In the genomic region with DNA sequence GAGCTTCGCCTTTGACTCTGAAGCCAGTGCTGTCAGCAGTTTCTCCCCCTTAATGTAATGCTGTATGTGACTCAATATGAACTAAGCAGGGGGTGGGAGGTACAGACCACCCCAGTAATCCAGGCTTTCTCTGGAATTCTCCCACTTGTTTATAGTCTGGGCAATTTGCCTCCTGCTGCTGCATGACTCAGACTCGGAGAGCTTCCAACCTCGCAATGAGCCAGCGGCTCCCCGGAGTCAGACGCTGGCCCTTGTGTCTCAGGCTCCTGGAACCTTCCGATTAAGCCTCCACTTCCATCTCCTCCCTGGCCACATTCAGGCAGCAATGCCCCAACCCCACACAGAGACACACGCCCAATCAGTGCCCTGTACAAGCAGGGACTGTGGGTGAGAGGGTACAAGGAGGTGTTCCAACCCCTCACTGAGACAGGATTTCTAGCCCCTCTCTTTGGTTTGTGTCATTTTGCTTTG, we compare ENCODE assay signal across 8 cellular contexts.
A peak's percentile ranks its signal among the peaks of the same experiment; 100 is the strongest.
DNase-seq lines count a peak whose midpoint lies in the region; ATAC-seq and TF ChIP-seq lines count a peak whose summit lies in the region.

No MANE protein-coding gene starts in this region.

- peak; percentile 43 for TF ChIP-seq RAD21 in HCT116 (IDR thresholded peaks at IDR 0.05; ENCODE audit: low read depth)

- H3K4me2 ChIP-seq in HCT116 (ENCODE audit: low read length) = peak overlapping the region; percentile 80
- peak overlapping the region; percentile 37 for H3K4me2 ChIP-seq in hepatocyte
- H3K4me2 ChIP-seq in skeletal muscle satellite cell (ENCODE audit: low read length) = peak overlapping the region; percentile 77

- peak overlapping the region; percentile 64 for H3K9ac ChIP-seq in HCT116 (ENCODE audit: low read length)
- H3K9ac ChIP-seq in skeletal muscle satellite cell (ENCODE audit: low read depth, low read length) = peak overlapping the region; percentile 89

- intact Hi-C loops in HCT116 (cut with micrococcal nuclease) = loop anchor here (2.0 kb wide), 1 partner anchor 33 kb away; no protein-coding TSS in a partner anchor

- TF ChIP-seq CTCF in HCT116 (IDR thresholded peaks at IDR 0.05 in 2 of 3, conservative IDR thresholded peaks at IDR 0.05 in 1 of 3; ENCODE audit: borderline replicate concordance in 1 of 3, insufficient read depth in 1 of 3, low read depth in 2 of 3, low read length in 2 of 3) = no peak
- no peak for TF ChIP-seq CTCF in hepatocyte (IDR thresholded peaks at IDR 0.05; ENCODE audit: poor library complexity)

- H3K4me3 ChIP-seq in HCT116 (replicated peaks in 1 of 2; ENCODE audit: low read depth in 1 of 2, low read length in 2 of 2) (peak overlapping the region in 1 of 2 experiments; percentile 40; a peak in 3 of 4 replicates), hepatocyte (no peak overlapping the region), skeletal muscle satellite cell (ENCODE audit: low read length) (peak overlapping the region; percentile 51)

- H3K36me3 ChIP-seq in HCT116 (ENCODE audit: control insufficient read depth in 1 of 2, insufficient read depth in 2 of 2, low read length in 2 of 2) (no peaks in the 10 kb centered on the region), hepatocyte (replicated peaks; ENCODE audit: insufficient read depth, low read depth) (no peaks in the 10 kb centered on the region), skeletal muscle satellite cell (ENCODE audit: insufficient read depth, low read length) (no peaks in the 10 kb centered on the region)

- WGBS in hepatocyte (ENCODE audit: low lambda C conversion rate, missing lambda C conversion rate) = 17% methylated on average over 8 of the region's 8 CpGs

- no TSS peak for BruUV-seq in HCT116 (replicated peaks; lab: Mats Ljungman, UMichigan)

- CTCF ChIA-PET in HCT116 (lab: Charles Lee) = no interaction called here

- H3K27me3 ChIP-seq in HCT116 (ENCODE audit: insufficient read depth, low read length) (no peaks in the 10 kb centered on the region), hepatocyte (no peaks in the 10 kb centered on the region), skeletal muscle satellite cell (ENCODE audit: control insufficient read depth, insufficient read depth, low read length) (no peaks in the 10 kb centered on the region)

- H3K79me2 ChIP-seq in HCT116 (ENCODE audit: insufficient read depth, low read length) (no peaks in the 10 kb centered on the region), hepatocyte (no peaks in the 10 kb centered on the region)

- H3K9me2 ChIP-seq in HCT116 (ENCODE audit: insufficient read depth) = no peaks in the 10 kb centered on the region
- no peaks in the 10 kb centered on the region for H3K9me2 ChIP-seq in hepatocyte (replicated peaks; ENCODE audit: insufficient read depth)

- POLR2A ChIA-PET in HCT116 (lab: Charles Lee) = interaction anchor here (1.2 to 1.4 kb wide), 2 partner anchors 8 to 14 kb away, joined by 3 read pairs; no protein-coding TSS in a partner anchor

- TF ChIP-seq POLR2A in HCT116 (IDR thresholded peaks at IDR 0.05; ENCODE audit: borderline replicate concordance, extremely low read depth, insufficient read depth, insufficient read length) = no peak

- H2AFZ ChIP-seq in HCT116 (ENCODE audit: low read depth, low read length, poor library complexity, severe bottlenecking) (peak overlapping the region; percentile 14), hepatocyte (no peak overlapping the region)

- ATAC-seq in HCT116 (peak; percentile 79), GM19455 (IDR thresholded peaks at IDR 0.05; ENCODE audit: unreplicated experiment) (no peak), HG03354 (IDR thresholded peaks at IDR 0.05; ENCODE audit: poor library complexity, severe bottlenecking, unreplicated experiment) (no peak), HG02678 (IDR thresholded peaks at IDR 0.05; ENCODE audit: unreplicated experiment) (no peak)

- DNase-seq in HCT116 (ENCODE audit: low read depth, low spot score) (peak; percentile 82), hepatocyte (ENCODE audit: low spot score) (peak; percentile 89)
- no peak for DNase-seq in stimulated activated CD8-positive, alpha-beta memory T cell treated with anti-CD3 and anti-CD28 coated beads, Interleukin-4, amount 100 ng/mL, for 48 hours

- RAD21 ChIA-PET in HCT116 (lab: Charles Lee; ENCODE audit: low non-redundant PET in 1 of 2, low total read pairs in 2 of 2, uncharacterized antibody in 2 of 2, unreplicated experiment in 2 of 2) = no interaction called here

- H3K9me3 ChIP-seq in HCT116 (ENCODE audit: control insufficient read depth in 1 of 2, insufficient read depth in 1 of 2, low read depth in 1 of 2, low read length in 2 of 2) = peaks cover 0 to 9% of the 10 kb centered on the region in 2 experiments; a peak in 1 of 4 replicates
- H3K9me3 ChIP-seq in hepatocyte (ENCODE audit: low read depth) = no peaks in the 10 kb centered on the region
- no peaks in the 10 kb centered on the region for H3K9me3 ChIP-seq in skeletal muscle satellite cell (replicated peaks; ENCODE audit: low read length)

- H3K4me1 ChIP-seq in HCT116 (ENCODE audit: control insufficient read depth in 1 of 2, insufficient read depth in 2 of 2, low read length in 2 of 2) (peaks cover 55 to 59% of the 10 kb centered on the region in 2 experiments), hepatocyte (ENCODE audit: insufficient read depth) (peaks cover 27% of the 10 kb centered on the region), skeletal muscle satellite cell (ENCODE audit: control insufficient read depth, insufficient read depth, low read length) (peaks cover 50% of the 10 kb centered on the region)

- H3K27ac ChIP-seq in HCT116 (ENCODE audit: low read depth, low read length) (peak overlapping the region; percentile 85), angular gyrus (ENCODE audit: low read depth, low read length) (peak overlapping the region; percentile 50), hepatocyte (peak overlapping the region; percentile 84)

- H4K20me1 ChIP-seq in HCT116 (ENCODE audit: insufficient read depth) = no peaks in the 10 kb centered on the region
- H4K20me1 ChIP-seq in hepatocyte (ENCODE audit: insufficient read depth, poor library complexity, severe bottlenecking) = no peaks in the 10 kb centered on the region

TF ChIP-seq in HCT116, 20 proteins besides CTCF, POLR2A, EP300 and RAD21 (continues in another document):
- TF ChIP-seq, protein P1, sequence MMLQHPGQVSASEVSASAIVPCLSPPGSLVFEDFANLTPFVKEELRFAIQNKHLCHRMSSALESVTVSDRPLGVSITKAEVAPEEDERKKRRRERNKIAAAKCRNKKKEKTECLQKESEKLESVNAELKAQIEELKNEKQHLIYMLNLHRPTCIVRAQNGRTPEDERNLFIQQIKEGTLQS (IDR thresholded peaks at IDR 0.05) = no peak
- TF ChIP-seq ZNF274 (IDR thresholded peaks at IDR 0.05; ENCODE audit: low read depth, low read length) (no peak), POLR2AphosphoS5 (IDR thresholded peaks at IDR 0.05; ENCODE audit: low read depth, low read length) (peak; percentile 53; the same call in 1 of the 2 replicates), ZFX (IDR thresholded peaks at IDR 0.05) (no peak), CEBPB (IDR thresholded peaks at IDR 0.05; ENCODE audit: low read depth) (peak; percentile 61; the same call in 1 of the 2 replicates), MAX (IDR thresholded peaks at IDR 0.05) (0 out of 2 replicates have a peak, but pooled peaks have one; percentile 50), TCF7L2 (IDR thresholded peaks at IDR 0.05; ENCODE audit: borderline replicate concordance, extremely low read depth, insufficient read depth, insufficient read length) (peak; percentile 30), YY1 (IDR thresholded peaks at IDR 0.05; ENCODE audit: extremely low read depth, insufficient replicate concordance, low read depth, low read length) (no peak), SP1 (IDR thresholded peaks at IDR 0.05; ENCODE audit: low read depth) (peak; percentile 89), SRF (IDR thresholded peaks at IDR 0.05; ENCODE audit: low read depth) (0 out of 2 replicates have a peak, but pooled peaks have one; percentile 31), EZH2 (IDR thresholded peaks at IDR 0.05) (no peak), CBX3 (IDR thresholded peaks at IDR 0.05; ENCODE audit: low read depth) (peak; percentile 82), EGR1 (IDR thresholded peaks at IDR 0.05; ENCODE audit: low read depth) (peak; percentile 51; the same call in 1 of the 2 replicates), JUND (IDR thresholded peaks at IDR 0.05) (peak; percentile 91)
- TF ChIP-seq, protein P2, sequence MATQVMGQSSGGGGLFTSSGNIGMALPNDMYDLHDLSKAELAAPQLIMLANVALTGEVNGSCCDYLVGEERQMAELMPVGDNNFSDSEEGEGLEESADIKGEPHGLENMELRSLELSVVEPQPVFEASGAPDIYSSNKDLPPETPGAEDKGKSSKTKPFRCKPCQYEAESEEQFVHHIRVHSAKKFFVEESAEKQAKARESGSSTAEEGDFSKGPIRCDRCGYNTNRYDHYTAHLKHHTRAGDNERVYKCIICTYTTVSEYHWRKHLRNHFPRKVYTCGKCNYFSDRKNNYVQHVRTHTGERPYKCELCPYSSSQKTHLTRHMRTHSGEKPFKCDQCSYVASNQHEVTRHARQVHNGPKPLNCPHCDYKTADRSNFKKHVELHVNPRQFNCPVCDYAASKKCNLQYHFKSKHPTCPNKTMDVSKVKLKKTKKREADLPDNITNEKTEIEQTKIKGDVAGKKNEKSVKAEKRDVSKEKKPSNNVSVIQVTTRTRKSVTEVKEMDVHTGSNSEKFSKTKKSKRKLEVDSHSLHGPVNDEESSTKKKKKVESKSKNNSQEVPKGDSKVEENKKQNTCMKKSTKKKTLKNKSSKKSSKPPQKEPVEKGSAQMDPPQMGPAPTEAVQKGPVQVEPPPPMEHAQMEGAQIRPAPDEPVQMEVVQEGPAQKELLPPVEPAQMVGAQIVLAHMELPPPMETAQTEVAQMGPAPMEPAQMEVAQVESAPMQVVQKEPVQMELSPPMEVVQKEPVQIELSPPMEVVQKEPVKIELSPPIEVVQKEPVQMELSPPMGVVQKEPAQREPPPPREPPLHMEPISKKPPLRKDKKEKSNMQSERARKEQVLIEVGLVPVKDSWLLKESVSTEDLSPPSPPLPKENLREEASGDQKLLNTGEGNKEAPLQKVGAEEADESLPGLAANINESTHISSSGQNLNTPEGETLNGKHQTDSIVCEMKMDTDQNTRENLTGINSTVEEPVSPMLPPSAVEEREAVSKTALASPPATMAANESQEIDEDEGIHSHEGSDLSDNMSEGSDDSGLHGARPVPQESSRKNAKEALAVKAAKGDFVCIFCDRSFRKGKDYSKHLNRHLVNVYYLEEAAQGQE (IDR thresholded peaks at IDR 0.05; ENCODE audit: low read depth) = no peak
